Comparison of ENCODE assay signal across 8 cellular contexts in genomic region chr15:32994810-32995424, GRCh38.
DNase-seq lines count a peak whose midpoint lies in the region; ATAC-seq and TF ChIP-seq lines count a peak whose summit lies in the region.

No MANE protein-coding gene starts in this region.

- 97 to 98% methylated on average over 1 of the region's 1 CpG for WGBS in GM23248 (ENCODE audit: low coverage in 1 of 2, low lambda C conversion rate in 2 of 2, missing lambda C conversion rate in 2 of 2), 2 experiments
- WGBS in thyroid gland, 2 donors = 96 to 98% methylated on average over 1 of the region's 1 CpG

- in situ Hi-C loops in GM23248 (cut with MboI) = loop anchor here (5.0 kb wide), 2 partner anchors 148 to 348 kb away; no protein-coding TSS in a partner anchor

- peaks cover 13% of the 10 kb centered on the region for H3K4me1 ChIP-seq in GM23248 (ENCODE audit: insufficient read depth)
- H3K4me1 ChIP-seq in RWPE2 (ENCODE audit: insufficient read depth, poor library complexity, severe bottlenecking) = no peaks in the 10 kb centered on the region
- no peaks in the 10 kb centered on the region for H3K4me1 ChIP-seq in thyroid gland

- peak overlapping the region; percentile 16 for H3K4me2 ChIP-seq in GM23248 (ENCODE audit: unreplicated experiment)

- TF ChIP-seq CTCF in RWPE2 (IDR thresholded peaks at IDR 0.05; ENCODE audit: poor library complexity, severe bottlenecking) (peak; percentile 98), fibroblast of the aortic adventitia (IDR thresholded peaks at IDR 0.05; ENCODE audit: insufficient read depth, low read length) (peak; percentile 64), thyroid gland (IDR thresholded peaks at IDR 0.05) (peak in 4 of 6 experiments; percentile 23 to 68 (median 56))

- H4K20me1 ChIP-seq in GM23248 (ENCODE audit: insufficient read depth) = no peaks in the 10 kb centered on the region

- H3K9me3 ChIP-seq in GM23248 (ENCODE audit: low read depth) (no peaks in the 10 kb centered on the region), RWPE2 (ENCODE audit: severe bottlenecking) (no peaks in the 10 kb centered on the region), thyroid gland (no peaks in the 10 kb centered on the region)

- ATAC-seq in RWPE2 (ENCODE audit: low read depth) (peak; percentile 73), GM21447 (IDR thresholded peaks at IDR 0.05; ENCODE audit: unreplicated experiment) (no peak), GM21576 (IDR thresholded peaks at IDR 0.05; ENCODE audit: unreplicated experiment) (no peak)

- H3K9ac ChIP-seq in GM23248 = peak overlapping the region; percentile 30; the same call in 1 of the 2 replicates

- intact Hi-C loops in thyroid gland (cut with DNase I) = loop anchor here (5.0 kb wide), 1 partner anchor 333 kb away; no protein-coding TSS in a partner anchor

- H3K27ac ChIP-seq in GM23248 (peak overlapping the region; percentile 26; the same call in 1 of the 2 replicates), RWPE2 (ENCODE audit: poor library complexity, severe bottlenecking) (no peak overlapping the region), thyroid gland (no peak overlapping the region)

- H3K9me2 ChIP-seq in GM23248 (ENCODE audit: insufficient read depth) = no peaks in the 10 kb centered on the region

- H3K27me3 ChIP-seq in GM23248 (replicated peaks; ENCODE audit: insufficient read depth) = no peaks in the 10 kb centered on the region
- no peaks in the 10 kb centered on the region for H3K27me3 ChIP-seq in RWPE2 (ENCODE audit: insufficient read depth, poor library complexity, severe bottlenecking)
- no peaks in the 10 kb centered on the region for H3K27me3 ChIP-seq in thyroid gland

- H3K36me3 ChIP-seq in GM23248 (ENCODE audit: low read depth) (no peaks in the 10 kb centered on the region), RWPE2 (ENCODE audit: low read depth) (no peaks in the 10 kb centered on the region), thyroid gland (no peaks in the 10 kb centered on the region)

- H3F3A ChIP-seq in GM23248 (ENCODE audit: insufficient read depth) = peaks cover 4% of the 10 kb centered on the region; the same call in 1 of the 2 replicates

- no peaks in the 10 kb centered on the region for H3K79me2 ChIP-seq in GM23248 (ENCODE audit: insufficient read depth)

- 0 out of 2 replicates have a peak overlapping the region, but pooled peaks have one; percentile 3 for H2AFZ ChIP-seq in GM23248

- H3K4me3 ChIP-seq in GM23248 (no peak overlapping the region), RWPE2 (ENCODE audit: severe bottlenecking) (no peak overlapping the region), fibroblast of the aortic adventitia (ENCODE audit: low read depth, low read length) (no peak overlapping the region), thyroid gland (replicated peaks in 1 of 3) (no peak overlapping the region)

- no peak for TF ChIP-seq POLR2A in thyroid gland (IDR thresholded peaks at IDR 0.05)

- DNase-seq in AG08395 (ENCODE audit: low spot score) (peak; percentile 49), GM23248 (peak; percentile 70), RWPE2 (ENCODE audit: low spot score) (no peak), fibroblast of the aortic adventitia (ENCODE audit: low read depth) (peak; percentile 84), thyroid gland (no peak), RPMI8226 (no peak)

Comparison
In these comparisons a context has a peak if more than half of its experiments do, and no peak if none do; other contexts are left out.
1. DNase-seq: peak in AG08395 (single experiment), GM23248 (single experiment) and fibroblast of the aortic adventitia (single experiment); none in RWPE2 (single experiment), thyroid gland (0 of 2) and RPMI8226 (single experiment).
2. Peak in every context shown above with its lines, with median percentiles within 50 percentile points of each other: CTCF ChIP-seq.